ENCODE assay signal across 12 cellular contexts in the genomic region with DNA sequence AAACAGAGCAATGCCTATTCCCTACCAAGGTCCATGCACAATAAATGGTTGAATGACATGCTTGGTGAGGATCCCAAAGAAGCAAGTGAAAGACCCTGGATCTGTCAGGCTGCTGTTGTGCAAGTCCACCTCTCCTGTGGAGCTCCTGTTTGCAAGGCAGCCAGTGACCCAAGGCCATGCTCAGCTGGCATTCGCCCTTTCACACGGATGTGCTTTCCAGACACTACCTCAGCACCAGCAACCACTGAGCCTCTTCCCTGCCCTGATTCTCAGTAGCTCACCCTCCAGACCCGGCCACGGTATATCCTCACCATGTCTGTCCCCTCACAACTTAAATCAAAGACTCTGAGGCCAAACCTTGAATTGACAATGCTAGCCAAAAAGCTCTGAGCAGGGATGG.
"Had no signal": no experiment of that assay in that cellular context is flagged by ENCODE, and none has a peak within 500 bp of the region (broad histone marks: within the 10 kb centered on the region; RNA-seq: fewer than 3 reads in every experiment).

No MANE protein-coding gene starts in this region.

- H3K4me1 Mint-ChIP-seq: activated naive CD4-positive, alpha-beta T cell treated with anti-CD3 and anti-CD28 coated beads, Interleukin-2, amount 50 U/mL, for 24 hours had no signal

- ATAC-seq: activated CD4-positive, CD25-positive, alpha-beta regulatory T cell treated with anti-CD3 and anti-CD28 coated beads, Interleukin-2, amount 50 U/mL, for 24 hours; sciatic nerve had no signal

- H3K27ac Mint-ChIP-seq: activated naive CD4-positive, alpha-beta T cell treated with anti-CD3 and anti-CD28 coated beads, Interleukin-2, amount 50 U/mL, for 24 hours; activated T-cell treated with anti-CD3 and anti-CD28 coated beads, Interleukin-2, amount 50 U/mL, for 24 hours had no signal

- H3K27ac ChIP-seq: brain microvascular endothelial cell had no signal

- H3K27me3 ChIP-seq: brain microvascular endothelial cell had no signal

- DNase-seq: activated effector memory CD4-positive, alpha-beta T cell treated with Interleukin-2 at 50 U/mL for 16 hours; activated T-cell treated with anti-CD3 and anti-CD28 coated beads, Interleukin-2, amount 50 U/mL, for 24 hours; amniotic stem cell; brain microvascular endothelial cell; foreskin melanocyte; heart right ventricle; stimulated activated CD4-positive, alpha-beta T cell treated with anti-CD3 and anti-CD28 coated beads, Interleukin-2, amount 100 ng/mL, for 24 hours; stimulated activated naive CD4-positive, alpha-beta T cell treated with Interleukin-2 at 50 U/mL for 16 hours had no signal

- H3K9me3 ChIP-seq: heart right ventricle had no signal

- H3K9me3 Mint-ChIP-seq: activated naive CD4-positive, alpha-beta T cell treated with anti-CD3 and anti-CD28 coated beads, Interleukin-2, amount 50 U/mL, for 24 hours; activated T-cell treated with anti-CD3 and anti-CD28 coated beads, Interleukin-2, amount 50 U/mL, for 24 hours had no signal

- H3K36me3 Mint-ChIP-seq: activated naive CD4-positive, alpha-beta T cell treated with anti-CD3 and anti-CD28 coated beads, Interleukin-2, amount 50 U/mL, for 24 hours had no signal

- H3K4me3 ChIP-seq: heart right ventricle had no signal

- H3K4me3 Mint-ChIP-seq: activated naive CD4-positive, alpha-beta T cell treated with anti-CD3 and anti-CD28 coated beads, Interleukin-2, amount 50 U/mL, for 24 hours; activated T-cell treated with anti-CD3 and anti-CD28 coated beads, Interleukin-2, amount 50 U/mL, for 24 hours; mesothelial cell of epicardium had no signal
